32 cellular contexts compared by ENCODE assay signal in genomic region chr4:143254479-143255216, GRCh38.
DNase-seq lines count a peak whose midpoint lies in the region; TF ChIP-seq lines count a peak whose summit lies in the region.
"Had no signal": no experiment of that assay in that cellular context is flagged by ENCODE, and none has a peak within 500 bp of the region (broad histone marks: within the 10 kb centered on the region; RNA-seq: fewer than 3 reads in every experiment).

No MANE protein-coding gene starts in this region.

- H3K4me3 Mint-ChIP-seq in endodermal cell (no peak overlapping the region), neural progenitor cell (no peak overlapping the region)
- H3K4me3 Mint-ChIP-seq: activated B cell treated with CpG ODN at 0.5 μM for 24 hours; activated naive CD8-positive, alpha-beta T cell; activated T-helper 17 cell treated with anti-CD3 and anti-CD28 coated beads, Interleukin-2, amount 50 U/mL, for 72 hours; IgD-negative memory B cell; memory B cell had no signal

- H3K79me2 ChIP-seq in DOHH2 (ENCODE audit: control insufficient read depth, low read length), result no peaks in the 10 kb centered on the region
- no peaks in the 10 kb centered on the region for H3K79me2 ChIP-seq in OCI-LY1 (ENCODE audit: insufficient read depth, low read length)
- H3K79me2 ChIP-seq in neural progenitor cell (ENCODE audit: low read depth), result no peaks in the 10 kb centered on the region
- H3K79me2 ChIP-seq: parathyroid adenoma had no signal

- no peaks in the 10 kb centered on the region for H3K36me3 ChIP-seq in DOHH2 (ENCODE audit: control insufficient read depth, low read length)
- no peaks in the 10 kb centered on the region for H3K36me3 ChIP-seq in OCI-LY1 (ENCODE audit: insufficient read depth, low read length)
- no peaks in the 10 kb centered on the region for H3K36me3 ChIP-seq in endodermal cell (ENCODE audit: control insufficient read depth, insufficient read depth, low read length)
- no peaks in the 10 kb centered on the region for H3K36me3 ChIP-seq in neural progenitor cell
- H3K36me3 ChIP-seq in ascending aorta, result no peaks in the 10 kb centered on the region
- H3K36me3 ChIP-seq: BLaER1, sigmoid colon, stomach, transverse colon had no signal

- no peaks in the 10 kb centered on the region for H3F3A ChIP-seq in DOHH2 (ENCODE audit: control insufficient read depth, insufficient read depth)
- no peaks in the 10 kb centered on the region for H3F3A ChIP-seq in OCI-LY1 (ENCODE audit: insufficient read depth, low read length)
- H3F3A ChIP-seq in neural progenitor cell (ENCODE audit: low read depth), result no peaks in the 10 kb centered on the region

- H3K4me2 ChIP-seq in DOHH2 (ENCODE audit: low read length) (no peak overlapping the region), OCI-LY1 (ENCODE audit: low read length) (no peak overlapping the region), neural progenitor cell (no peak overlapping the region)
- H3K4me2 ChIP-seq: BLaER1 had no signal

- H3K4me1 Mint-ChIP-seq in endodermal cell (no peaks in the 10 kb centered on the region), neural progenitor cell (no peaks in the 10 kb centered on the region)
- H3K4me1 Mint-ChIP-seq: activated B cell treated with CpG ODN at 0.5 μM for 24 hours; activated T-helper 17 cell treated with anti-CD3 and anti-CD28 coated beads, Interleukin-2, amount 50 U/mL, for 72 hours; memory B cell had no signal

- peak; percentile 22 for TF ChIP-seq CTCF in DOHH2 (IDR thresholded peaks at IDR 0.05; ENCODE audit: low read depth, low read length, poor library complexity, severe bottlenecking)
- TF ChIP-seq CTCF in OCI-LY1 (IDR thresholded peaks at IDR 0.05; ENCODE audit: low read length), result 0 out of 2 replicates have a peak, but pooled peaks have one; percentile 15
- peak; percentile 66 for TF ChIP-seq CTCF in endodermal cell (conservative IDR thresholded peaks at IDR 0.05)
- TF ChIP-seq CTCF in neural progenitor cell (IDR thresholded peaks at IDR 0.05), result no peak
- no peak for TF ChIP-seq CTCF in ascending aorta (IDR thresholded peaks at IDR 0.05)

- H3K9me3 Mint-ChIP-seq in endodermal cell, result no peaks in the 10 kb centered on the region
- H3K9me3 Mint-ChIP-seq in neural progenitor cell, result no peaks in the 10 kb centered on the region
- H3K9me3 Mint-ChIP-seq: activated B cell treated with CpG ODN at 0.5 μM for 24 hours; activated T-helper 17 cell treated with anti-CD3 and anti-CD28 coated beads, Interleukin-2, amount 50 U/mL, for 72 hours; IgD-negative memory B cell; memory B cell had no signal

- H3K9me2 ChIP-seq in DOHH2 (replicated peaks; ENCODE audit: control insufficient read depth, low read length) (no peaks in the 10 kb centered on the region), OCI-LY1 (ENCODE audit: low read depth, low read length) (no peaks in the 10 kb centered on the region)

- H3K36me3 Mint-ChIP-seq in endodermal cell (ENCODE audit: low read depth) (no peaks in the 10 kb centered on the region), neural progenitor cell (no peaks in the 10 kb centered on the region)
- H3K36me3 Mint-ChIP-seq: activated naive CD8-positive, alpha-beta T cell; memory B cell had no signal

- no peak overlapping the region for H2AFZ ChIP-seq in OCI-LY1 (ENCODE audit: low read length)
- no peak overlapping the region for H2AFZ ChIP-seq in neural progenitor cell (replicated peaks)
- H2AFZ ChIP-seq: parathyroid adenoma had no signal

- no peak overlapping the region for H3K9ac ChIP-seq in OCI-LY1 (ENCODE audit: low read length)
- no peak overlapping the region for H3K9ac ChIP-seq in endodermal cell (ENCODE audit: extremely low read depth, low read length, poor library complexity, severe bottlenecking)
- no peak overlapping the region for H3K9ac ChIP-seq in neural progenitor cell
- H3K9ac ChIP-seq: BLaER1, parathyroid adenoma had no signal

- H3K9me3 ChIP-seq in DOHH2 (ENCODE audit: control insufficient read depth, insufficient read depth, low read length), result no peaks in the 10 kb centered on the region
- H3K9me3 ChIP-seq in OCI-LY1 (ENCODE audit: low read length), result no peaks in the 10 kb centered on the region
- no peaks in the 10 kb centered on the region for H3K9me3 ChIP-seq in endodermal cell (ENCODE audit: control insufficient read depth, low read length)
- no peaks in the 10 kb centered on the region for H3K9me3 ChIP-seq in neural progenitor cell (ENCODE audit: low read depth)
- H3K9me3 ChIP-seq in ascending aorta, result no peaks in the 10 kb centered on the region
- H3K9me3 ChIP-seq: BLaER1, Caco-2, sigmoid colon, stomach, transverse colon had no signal

- intact Hi-C loops in ascending aorta (cut with DNase I), result no loop called here

- H3K27ac Mint-ChIP-seq in endodermal cell (no peak overlapping the region), neural progenitor cell (no peak overlapping the region)
- H3K27ac Mint-ChIP-seq: activated B cell treated with CpG ODN at 0.5 μM for 24 hours; activated naive CD8-positive, alpha-beta T cell; activated T-helper 17 cell treated with anti-CD3 and anti-CD28 coated beads, Interleukin-2, amount 50 U/mL, for 72 hours; IgD-negative memory B cell; memory B cell had no signal

- H3K4me1 ChIP-seq in DOHH2 (ENCODE audit: control insufficient read depth, low read length) (no peaks in the 10 kb centered on the region), OCI-LY1 (ENCODE audit: insufficient read depth, low read length, severe bottlenecking) (no peaks in the 10 kb centered on the region), endodermal cell (ENCODE audit: control insufficient read depth, insufficient read depth, low read length) (no peaks in the 10 kb centered on the region), neural progenitor cell (peaks cover 4% of the 10 kb centered on the region), ascending aorta (no peaks in the 10 kb centered on the region)
- H3K4me1 ChIP-seq: BLaER1, Caco-2, parathyroid adenoma had no signal

- H3K4me3 ChIP-seq in DOHH2 (ENCODE audit: low read length), result no peak overlapping the region
- no peak overlapping the region for H3K4me3 ChIP-seq in OCI-LY1 (ENCODE audit: low read depth, low read length, poor library complexity, severe bottlenecking)
- H3K4me3 ChIP-seq in endodermal cell (ENCODE audit: low read length), result no peak overlapping the region
- H3K4me3 ChIP-seq in neural progenitor cell, result no peak overlapping the region
- H3K4me3 ChIP-seq in ascending aorta, result no peak overlapping the region
- H3K4me3 ChIP-seq: BLaER1, dorsolateral prefrontal cortex, sigmoid colon, stomach, transverse colon had no signal

- DNase-seq in endodermal cell, result peak; percentile 84
- peak; percentile 13 for DNase-seq in neural progenitor cell (ENCODE audit: low spot score)
- DNase-seq in NCI-H2171 treated with DMSO at 0.1 percent for 48 hours (lab: John Stamatoyannopoulos, UW), result no peak
- DNase-seq in ascending aorta (ENCODE audit: low spot score in 2 of 2), result no peak
- no peak for DNase-seq in HuH-7 (ENCODE audit: low spot score)
- no peak for DNase-seq in stimulated activated CD4-positive, alpha-beta T cell treated with anti-CD3 and anti-CD28 coated beads, Interleukin-1b, Interleukin-23, amount 100 ng/mL, for 48 hours
- DNase-seq: activated B cell treated with CpG ODN at 0.5 μM for 24 hours; activated CD4-positive, alpha-beta T cell treated with anti-CD3 and anti-CD28 coated beads, Interleukin-2, amount 50 U/mL, for 4 hours; activated CD8-positive, alpha-beta memory T cell treated with anti-CD3 and anti-CD28 coated beads, Interleukin-2, amount 50 U/mL, for 4 hours; Caco-2; DMS79 treated with DMSO at 0.1 percent for 48 hours; dorsolateral prefrontal cortex; NCI-H1105; NCI-H2029 treated with DMSO at 0.1 percent for 48 hours; NCI-H345; NCI-H82; Right ventricle myocardium superior; sigmoid colon; stimulated activated CD4-positive, alpha-beta T cell treated with anti-CD3 and anti-CD28 coated beads, Interleukin-15, amount 100 ng/mL, for 24 hours; stimulated activated CD8-positive, alpha-beta memory T cell treated with anti-CD3 and anti-CD28 coated beads, Interleukin-4, amount 100 ng/mL, for 48 hours; stomach; SW 1271; T1000; transverse colon had no signal

- H4K20me1 ChIP-seq in DOHH2 (ENCODE audit: control insufficient read depth, insufficient read depth, low read depth, low read length) (no peaks in the 10 kb centered on the region), OCI-LY1 (ENCODE audit: insufficient read depth, low read length) (no peaks in the 10 kb centered on the region), neural progenitor cell (ENCODE audit: low read depth) (no peaks in the 10 kb centered on the region)
- H4K20me1 ChIP-seq: BLaER1 had no signal

- no peaks in the 10 kb centered on the region for H3K27me3 ChIP-seq in DOHH2 (ENCODE audit: control insufficient read depth, low read length)
- no peaks in the 10 kb centered on the region for H3K27me3 ChIP-seq in OCI-LY1 (ENCODE audit: insufficient read depth, low read length)
- H3K27me3 ChIP-seq in endodermal cell (ENCODE audit: control insufficient read depth, insufficient read depth, low read length, poor library complexity, severe bottlenecking), result no peaks in the 10 kb centered on the region
- H3K27me3 ChIP-seq in neural progenitor cell, result no peaks in the 10 kb centered on the region
- no peaks in the 10 kb centered on the region for H3K27me3 ChIP-seq in ascending aorta
- H3K27me3 ChIP-seq: BLaER1, dorsolateral prefrontal cortex, sigmoid colon, stomach, transverse colon had no signal

- 74 to 83% methylated on average over 1 to 5 of the region's 5 CpGs for WGBS in endodermal cell (ENCODE audit: insufficient coverage in 1 of 2, insufficient read length in 1 of 2), 2 experiments

- H3K27me3 Mint-ChIP-seq in endodermal cell (ENCODE audit: insufficient read depth) (no peaks in the 10 kb centered on the region), neural progenitor cell (ENCODE audit: insufficient read depth, low read depth) (no peaks in the 10 kb centered on the region)

- H3K27ac ChIP-seq in DOHH2 (ENCODE audit: low read depth, low read length) (no peak overlapping the region), OCI-LY1 (ENCODE audit: low read depth, low read length, poor library complexity, severe bottlenecking) (no peak overlapping the region), endodermal cell (ENCODE audit: low read depth, low read length) (no peak overlapping the region), neural progenitor cell (no peak overlapping the region), ascending aorta (no peak overlapping the region)
- H3K27ac ChIP-seq: BLaER1, dorsolateral prefrontal cortex, parathyroid adenoma, sigmoid colon, stomach, transverse colon had no signal

Comparison
In these comparisons a context has a peak if more than half of its experiments do, and no peak if none do; other contexts are left out.
1. CTCF ChIP-seq: peak in DOHH2 (single experiment), OCI-LY1 (single experiment) and endodermal cell (single experiment); none in neural progenitor cell (single experiment) and ascending aorta (0 of 3).
2. DNase-seq: peak in endodermal cell (single experiment) and neural progenitor cell (single experiment); none in NCI-H2171 treated with DMSO at 0.1 percent for 48 hours (single experiment), ascending aorta (0 of 2), HuH-7 (single experiment) and stimulated activated CD4-positive, alpha-beta T cell treated with anti-CD3 and anti-CD28 coated beads, Interleukin-1b, Interleukin-23, amount 100 ng/mL, for 48 hours (single experiment).